In genomic region chr6:89145962-89146747, GRCh38 we compare ENCODE assay signal across 8 cellular contexts. TPM values are rescaled to one million over a fixed set of nuclear protein-coding genes. Genes with fewer than 3 reads are reported as not detected.
DNase-seq lines count a peak whose midpoint lies in the region; ATAC-seq and TF ChIP-seq lines count a peak whose summit lies in the region.

PM20D2 (plus strand) TSS chr6:89146055; CDS start chr6:89146145, 90 bp downstream.

- 1% methylated on average over 17 of the region's 103 CpGs for WGBS in suprapubic skin

- peak; percentile 47 for ATAC-seq in GM19468 (IDR thresholded peaks at IDR 0.05; ENCODE audit: extremely low read depth, unreplicated experiment)

- peak within 1 kb of the TSS; percentile 98 for H3K27ac Mint-ChIP-seq in activated T-helper 2 cell treated with anti-CD3 and anti-CD28 coated beads, Interferon-gamma antibody, Interleukin-2, Interleukin-4, amounts not matched to agents 10 μg/mL and 5 μg/mL and 100 μg/mL, durations not matched to agents 14 hours and 24 hours and 36 hours

- H3K36me3 ChIP-seq in suprapubic skin, result no peaks in the 10 kb centered on the region

- no peaks in the 10 kb centered on the region for H3K9me3 ChIP-seq in suprapubic skin

- no peak for TF ChIP-seq CTCF in HL-60 (IDR thresholded peaks at IDR 0.05; ENCODE audit: insufficient read depth, low read length)
- no peak for TF ChIP-seq CTCF in fibroblast of villous mesenchyme (IDR thresholded peaks at IDR 0.05; ENCODE audit: insufficient read depth, low read depth, low read length)
- TF ChIP-seq CTCF in suprapubic skin (IDR thresholded peaks at IDR 0.05), result no peak

- H3K27me3 ChIP-seq in HL-60 (ENCODE audit: insufficient read depth, poor library complexity, severe bottlenecking) (no peaks in the 10 kb centered on the region), suprapubic skin (no peaks in the 10 kb centered on the region)

- TF ChIP-seq EP300 in suprapubic skin (IDR thresholded peaks at IDR 0.05), result no peak

- peak in 1 of 2 donors; percentile 18 for TF ChIP-seq POLR2A in suprapubic skin (IDR thresholded peaks at IDR 0.05)

- peak within 1 kb of the TSS; percentile 89 for H3K4me3 Mint-ChIP-seq in activated T-helper 2 cell treated with anti-CD3 and anti-CD28 coated beads, Interferon-gamma antibody, Interleukin-2, Interleukin-4, amounts not matched to agents 10 μg/mL and 5 μg/mL and 100 μg/mL, durations not matched to agents 14 hours and 24 hours and 36 hours (ENCODE audit: low read depth)

- H3K27ac ChIP-seq in HL-60 (replicated peaks), result peak within 1 kb of the TSS; percentile 93
- peak within 1 kb of the TSS; percentile 86 for H3K27ac ChIP-seq in suprapubic skin

- H3K36me3 Mint-ChIP-seq in activated T-helper 2 cell treated with anti-CD3 and anti-CD28 coated beads, Interferon-gamma antibody, Interleukin-2, Interleukin-4, amounts not matched to agents 10 μg/mL and 5 μg/mL and 100 μg/mL, durations not matched to agents 14 hours and 24 hours and 36 hours (ENCODE audit: low read depth), result peaks cover 19% of the 10 kb centered on the region

- H3K4me3 ChIP-seq in HL-60 (replicated peaks; ENCODE audit: insufficient read depth, low read length) (peak within 1 kb of the TSS; percentile 82), fibroblast of villous mesenchyme (ENCODE audit: low read depth, low read length) (peak within 1 kb of the TSS; percentile 59), suprapubic skin (peak within 1 kb of the TSS; percentile 91)

- H3K4me1 Mint-ChIP-seq in activated T-helper 2 cell treated with anti-CD3 and anti-CD28 coated beads, Interferon-gamma antibody, Interleukin-2, Interleukin-4, amounts not matched to agents 10 μg/mL and 5 μg/mL and 100 μg/mL, durations not matched to agents 14 hours and 24 hours and 36 hours (ENCODE audit: low read depth), result peaks cover 35% of the 10 kb centered on the region

- intact Hi-C loops in activated T-helper 2 cell treated with anti-CD3 and anti-CD28 coated beads, Interferon-gamma antibody, Interleukin-2, Interleukin-4, amounts not matched to agents 10 μg/mL and 5 μg/mL and 100 μg/mL, durations not matched to agents 14 hours and 24 hours and 36 hours (cut with micrococcal nuclease), result loop anchor here (1.0 to 10.0 kb wide), 5 partner anchors 23 to 206 kb away; partner anchors contain the start of gene UBE2J1

- DNase-seq in DMS 273 (lab: John Stamatoyannopoulos, UW; ENCODE audit: unreplicated experiment) (peak; percentile 94), HL-60 (ENCODE audit: low read depth in 1 of 2, low spot score in 1 of 2) (peak; percentile 66 to 84), RKO (ENCODE audit: low spot score) (peak; percentile 81), fibroblast of villous mesenchyme (ENCODE audit: low read depth) (peak; percentile 16), nucleus accumbens (lab: John Stamatoyannopoulos, UW) (peak in 47 of 56 donors; percentile 5 to 77 (median 41)), suprapubic skin (ENCODE audit: low spot score in 2 of 2) (peak in 1 of 2 donors; percentile 67)
- DNase-seq in activated T-helper 2 cell treated with anti-CD3 and anti-CD28 coated beads, Interferon-gamma antibody, Interleukin-2, Interleukin-4, amounts not matched to agents 10 μg/mL and 5 μg/mL and 100 μg/mL, durations not matched to agents 14 hours and 24 hours and 36 hours (ENCODE audit: low spot score), result peak; percentile 62

- H3K27me3 Mint-ChIP-seq in activated T-helper 2 cell treated with anti-CD3 and anti-CD28 coated beads, Interferon-gamma antibody, Interleukin-2, Interleukin-4, amounts not matched to agents 10 μg/mL and 5 μg/mL and 100 μg/mL, durations not matched to agents 14 hours and 24 hours and 36 hours (ENCODE audit: low read depth), result peaks cover 7% of the 10 kb centered on the region

- no peaks in the 10 kb centered on the region for H3K9me3 Mint-ChIP-seq in activated T-helper 2 cell treated with anti-CD3 and anti-CD28 coated beads, Interferon-gamma antibody, Interleukin-2, Interleukin-4, amounts not matched to agents 10 μg/mL and 5 μg/mL and 100 μg/mL, durations not matched to agents 14 hours and 24 hours and 36 hours

- H3K4me1 ChIP-seq in suprapubic skin, result peaks cover 12% of the 10 kb centered on the region

RNA-seq across cellular contexts. Expression of gene PM20D2, which starts in this region (rescaled TPM):
- 14.8 and 15.3 TPM in 2 replicates for total RNA-seq in activated T-helper 2 cell treated with anti-CD3 and anti-CD28 coated beads, Interferon-gamma antibody, Interleukin-2, Interleukin-4, amounts not matched to agents 10 μg/mL and 5 μg/mL and 100 μg/mL, durations not matched to agents 14 hours and 24 hours and 36 hours
- total RNA-seq in fibroblast of villous mesenchyme (4.8 and 13.8 TPM in 2 replicates), suprapubic skin (10 to 100 TPM; 15.3 to 18.6 (median 16.7) TPM)
